ENCODE assay signal across 20 cellular contexts in genomic region chr1:39003464-39003752, GRCh38. TPM values are rescaled to one million over a fixed set of nuclear protein-coding genes. Genes with fewer than 3 reads are reported as not detected.
DNase-seq lines count a peak whose midpoint lies in the region; ATAC-seq and TF ChIP-seq lines count a peak whose summit lies in the region.
"Had no signal": no experiment of that assay in that cellular context is flagged by ENCODE, and none has a peak within 500 bp of the region (broad histone marks: within the 10 kb centered on the region; RNA-seq: fewer than 3 reads in every experiment).

No MANE protein-coding gene starts in this region.

- ATAC-seq in central memory CD8-positive, alpha-beta T cell (replicated peaks; ENCODE audit: extremely low read depth, poor library complexity, severe bottlenecking) = no peak
- ATAC-seq in stimulated activated memory B cell treated with anti-CD40 and anti-IgM and Interleukin-4, amounts not matched to agents 10 μg/mL and 1 μg/mL and 100 μg/mL, for 72 hours = no peak
- ATAC-seq in HG02840 (IDR thresholded peaks at IDR 0.05; ENCODE audit: low FRiP score, unreplicated experiment) = no peak
- ATAC-seq: HCT116, mucosa of descending colon had no signal

- CTCF ChIA-PET in MCF 10A (lab: Yijun Ruan, JAX) (interaction anchor here (0.6 kb wide), 1 partner anchor 93 kb away, joined by 4 read pairs; no protein-coding TSS in a partner anchor), mammary epithelial cell (lab: Charles Lee; ENCODE audit: low non-redundant PET) (no interaction called here)

- H3K9ac ChIP-seq in mammary epithelial cell (ENCODE audit: insufficient read depth, low read length) = no peak overlapping the region
- no peak overlapping the region for H3K9ac ChIP-seq in HUES64 (ENCODE audit: low read depth, low read length)
- H3K9ac ChIP-seq: KMS-11 had no signal

- H3K27me3 ChIP-seq in mammary epithelial cell (ENCODE audit: insufficient read depth, low read length) (no peaks in the 10 kb centered on the region), HUES64 (ENCODE audit: insufficient read depth, low read length) (no peaks in the 10 kb centered on the region)
- H3K27me3 ChIP-seq: esophagus squamous epithelium had no signal

- no peak overlapping the region for H3K27ac ChIP-seq in mammary epithelial cell (ENCODE audit: insufficient read depth, low read depth, low read length)
- peak overlapping the region; percentile 34; the same call in 1 of the 2 replicates for H3K27ac ChIP-seq in HUES64 (ENCODE audit: low read depth, low read length)
- H3K27ac ChIP-seq: KMS-11, thoracic aorta had no signal

- peaks cover 61% of the 10 kb centered on the region for H3K79me2 ChIP-seq in mammary epithelial cell (ENCODE audit: insufficient read depth, low read length)

- no peaks in the 10 kb centered on the region for H3K9me3 Mint-ChIP-seq in MCF 10A (ENCODE audit: unreplicated experiment)
- no peaks in the 10 kb centered on the region for H3K9me3 Mint-ChIP-seq in central memory CD8-positive, alpha-beta T cell
- H3K9me3 Mint-ChIP-seq in stimulated activated memory B cell treated with anti-CD40 and anti-IgM and Interleukin-4, amounts not matched to agents 10 μg/mL and 1 μg/mL and 100 μg/mL, for 72 hours = no peaks in the 10 kb centered on the region
- H3K9me3 Mint-ChIP-seq in CD14-positive monocyte = no peaks in the 10 kb centered on the region
- H3K9me3 Mint-ChIP-seq: activated T-helper 1 cell treated with anti-CD3 and anti-CD28 coated beads, Interleukin-12 subunit alpha, Interleukin-12 subunit beta, Interleukin-2, Interleukin-4 antibody, amounts not matched to agents 30 ng/mL and 10 ng/mL and 1 ng/mL, durations not matched to agents 14 hours and 24 hours and 36 hours had no signal

- no peak overlapping the region for H3K4me3 ChIP-seq in mammary epithelial cell (replicated peaks in 1 of 3; ENCODE audit: insufficient read depth in 1 of 3, low read depth in 2 of 3, low read length in 3 of 3)
- no peak overlapping the region for H3K4me3 ChIP-seq in HUES64 (ENCODE audit: low read length)
- H3K4me3 ChIP-seq: esophagus squamous epithelium, mucosa of descending colon, thoracic aorta had no signal

- BruUV-seq in MCF 10A (replicated peaks; lab: Mats Ljungman, UMichigan) = no TSS peak
- no TSS peak for BruUV-seq in mammary epithelial cell (replicated peaks; lab: Mats Ljungman, UMichigan)

- no peaks in the 10 kb centered on the region for H3K27me3 Mint-ChIP-seq in MCF 10A (ENCODE audit: insufficient read depth, unreplicated experiment)
- no peaks in the 10 kb centered on the region for H3K27me3 Mint-ChIP-seq in central memory CD8-positive, alpha-beta T cell
- H3K27me3 Mint-ChIP-seq in stimulated activated memory B cell treated with anti-CD40 and anti-IgM and Interleukin-4, amounts not matched to agents 10 μg/mL and 1 μg/mL and 100 μg/mL, for 72 hours = no peaks in the 10 kb centered on the region
- H3K27me3 Mint-ChIP-seq in CD14-positive monocyte (ENCODE audit: low read depth in 3 of 3) = no peaks in the 10 kb centered on the region

- H4K20me1 ChIP-seq in mammary epithelial cell (ENCODE audit: insufficient read depth, low read length) = no peaks in the 10 kb centered on the region

- peaks cover 9% of the 10 kb centered on the region for H3K4me1 ChIP-seq in mammary epithelial cell (ENCODE audit: insufficient read depth, low read length)
- H3K4me1 ChIP-seq in HUES64 (ENCODE audit: insufficient read depth, low read length) = peaks cover 35% of the 10 kb centered on the region

- peaks cover 59% of the 10 kb centered on the region for H3K36me3 ChIP-seq in mammary epithelial cell (ENCODE audit: insufficient read depth, low read length)
- H3K36me3 ChIP-seq in HUES64 (ENCODE audit: insufficient read depth, low read length) = peaks cover 99% of the 10 kb centered on the region

- H3K9me3 ChIP-seq in mammary epithelial cell (replicated peaks; ENCODE audit: insufficient read depth, low read length) = no peaks in the 10 kb centered on the region
- no peaks in the 10 kb centered on the region for H3K9me3 ChIP-seq in HUES64 (ENCODE audit: insufficient read depth, low read depth, low read length)
- H3K9me3 ChIP-seq: esophagus squamous epithelium, mucosa of descending colon, thoracic aorta had no signal

- dilution Hi-C loops in mammary epithelial cell (cut with HindIII; ENCODE audit: low sequenced_read_pairs) = loop anchor here (5.0 kb wide), 1 partner anchor 79 kb away; no protein-coding TSS in a partner anchor

- POLR2A ChIA-PET in MCF 10A (lab: Yijun Ruan, JAX) = interaction anchor here (0.6 to 3.5 kb wide), 6 partner anchors 11 to 23 kb away, joined by 3 to 20 read pairs (median 4); partner anchors contain the start of gene NDUFS5

- intact Hi-C loops in MCF 10A (cut with micrococcal nuclease) (no loop called here), mammary epithelial cell (cut with micrococcal nuclease) (no loop called here), CD14-positive monocyte (cut with micrococcal nuclease) (no loop called here)

- H3K4me2 ChIP-seq in mammary epithelial cell (ENCODE audit: insufficient read depth, low read depth, low read length) = no peak overlapping the region
- H3K4me2 ChIP-seq: KMS-11 had no signal

- TF ChIP-seq CTCF in MCF 10A (IDR thresholded peaks at IDR 0.05; ENCODE audit: unreplicated experiment) (no peak), mammary epithelial cell (conservative IDR thresholded peaks at IDR 0.05 in 1 of 2, IDR thresholded peaks at IDR 0.05 in 1 of 2; ENCODE audit: extremely low read depth in 1 of 2, insufficient read depth in 1 of 2, low read depth in 1 of 2, low read length in 2 of 2) (no peak), CD14-positive monocyte (IDR thresholded peaks at IDR 0.05) (no peak)

- DNase-seq in MCF 10A (ENCODE audit: unreplicated experiment) (no peak), mammary epithelial cell (no peak), CD14-positive monocyte (ENCODE audit: low spot score) (no peak)
- DNase-seq in central memory CD8-positive, alpha-beta T cell (ENCODE audit: low spot score in 2 of 2) = no peak
- DNase-seq: activated CD4-positive, alpha-beta T cell treated with anti-CD3 and anti-CD28 coated beads, Interleukin-2, amount 50 U/mL, for 4 hours; cerebellar nuclear complex; DMS79; effector CD4-positive, alpha-beta T cell; esophagus squamous epithelium; mucosa of descending colon; NCI-H1105; stimulated activated CD4-positive, alpha-beta T cell treated with anti-CD3 and anti-CD28 coated beads, Interleukin-12 subunit alpha, Interleukin-12 subunit beta, amount 100 ng/mL, for 4 hours; SW 1271 had no signal

- no peak overlapping the region for H2AFZ ChIP-seq in mammary epithelial cell (ENCODE audit: low read depth, low read length)

- no peak overlapping the region for H3K4me3 Mint-ChIP-seq in MCF 10A (ENCODE audit: unreplicated experiment)
- no peak overlapping the region for H3K4me3 Mint-ChIP-seq in central memory CD8-positive, alpha-beta T cell
- no peak overlapping the region for H3K4me3 Mint-ChIP-seq in stimulated activated memory B cell treated with anti-CD40 and anti-IgM and Interleukin-4, amounts not matched to agents 10 μg/mL and 1 μg/mL and 100 μg/mL, for 72 hours
- H3K4me3 Mint-ChIP-seq in CD14-positive monocyte = no peak overlapping the region

- in situ Hi-C loops in mammary epithelial cell (cut with MboI; ENCODE audit: low sequenced_read_pairs in 2 of 2) = no loop called here

- H3K36me3 Mint-ChIP-seq in MCF 10A (ENCODE audit: insufficient read depth, unreplicated experiment) = peaks cover 91% of the 10 kb centered on the region
- peaks cover 88% of the 10 kb centered on the region for H3K36me3 Mint-ChIP-seq in central memory CD8-positive, alpha-beta T cell (ENCODE audit: insufficient read depth)
- H3K36me3 Mint-ChIP-seq in stimulated activated memory B cell treated with anti-CD40 and anti-IgM and Interleukin-4, amounts not matched to agents 10 μg/mL and 1 μg/mL and 100 μg/mL, for 72 hours = peaks cover 66% of the 10 kb centered on the region
- H3K36me3 Mint-ChIP-seq in CD14-positive monocyte = peaks cover 71 to 91% of the 10 kb centered on the region in 2 donors

- H3K4me1 Mint-ChIP-seq in MCF 10A (ENCODE audit: insufficient read depth, unreplicated experiment) (peaks cover 6% of the 10 kb centered on the region), CD14-positive monocyte (peaks cover 5% of the 10 kb centered on the region)
- peaks cover 12% of the 10 kb centered on the region for H3K4me1 Mint-ChIP-seq in central memory CD8-positive, alpha-beta T cell
- H3K4me1 Mint-ChIP-seq in stimulated activated memory B cell treated with anti-CD40 and anti-IgM and Interleukin-4, amounts not matched to agents 10 μg/mL and 1 μg/mL and 100 μg/mL, for 72 hours = peaks cover 20% of the 10 kb centered on the region

- H3K27ac Mint-ChIP-seq in MCF 10A (ENCODE audit: low read depth, unreplicated experiment) (peak overlapping the region; percentile 16), CD14-positive monocyte (no peak overlapping the region)
- H3K27ac Mint-ChIP-seq in central memory CD8-positive, alpha-beta T cell (ENCODE audit: low read depth) = peak overlapping the region; percentile 51
- H3K27ac Mint-ChIP-seq in stimulated activated memory B cell treated with anti-CD40 and anti-IgM and Interleukin-4, amounts not matched to agents 10 μg/mL and 1 μg/mL and 100 μg/mL, for 72 hours = peak overlapping the region; percentile 53

RNA-seq across cellular contexts. Expression of gene AKIRIN1, which starts 12.3 kb away (rescaled TPM):
- total RNA-seq in MCF 10A (2022) = 59.0 and 63.7 TPM in 2 replicates
- 10 to 100 TPM; 62.8 to 63.5 TPM for total RNA-seq in mammary epithelial cell
- polyA plus RNA-seq in mammary epithelial cell = 41.2 TPM
- 39.6 TPM for polyA minus RNA-seq in mammary epithelial cell
- 148 TPM for polyA plus RNA-seq in HUES64 (2013, experiment 1 of 2)
- polyA plus RNA-seq in HUES64 (2013, experiment 2 of 2) = 142 TPM
- 10 to 100 TPM; 60.8 to 61.0 TPM for polyA plus RNA-seq in CD14-positive monocyte

RNA-seq across cellular contexts. Expression of gene NDUFS5, which starts 22.7 kb away (rescaled TPM):
- total RNA-seq in MCF 10A (2022) (224 and 233 TPM in 2 replicates), mammary epithelial cell (100 to 1,000 TPM; 204 to 259 TPM)
- polyA plus RNA-seq in mammary epithelial cell (688 TPM), CD14-positive monocyte (100 to 1,000 TPM; 393 to 463 TPM)
- polyA minus RNA-seq in mammary epithelial cell = 433 TPM
- polyA plus RNA-seq in HUES64 (2013, experiment 1 of 2) = 468 TPM
- polyA plus RNA-seq in HUES64 (2013, experiment 2 of 2) = 484 TPM

Comparison
In these comparisons a context has a peak if more than half of its experiments do, and no peak if none do; other contexts are left out.
1. H3K27ac Mint-ChIP-seq: peak in MCF 10A (single experiment), central memory CD8-positive, alpha-beta T cell (single experiment) and stimulated activated memory B cell treated with anti-CD40 and anti-IgM and Interleukin-4, amounts not matched to agents 10 μg/mL and 1 μg/mL and 100 μg/mL, for 72 hours (single experiment); none in CD14-positive monocyte (0 of 7).